ENCODE assay signal across 14 cellular contexts in the genomic region with DNA sequence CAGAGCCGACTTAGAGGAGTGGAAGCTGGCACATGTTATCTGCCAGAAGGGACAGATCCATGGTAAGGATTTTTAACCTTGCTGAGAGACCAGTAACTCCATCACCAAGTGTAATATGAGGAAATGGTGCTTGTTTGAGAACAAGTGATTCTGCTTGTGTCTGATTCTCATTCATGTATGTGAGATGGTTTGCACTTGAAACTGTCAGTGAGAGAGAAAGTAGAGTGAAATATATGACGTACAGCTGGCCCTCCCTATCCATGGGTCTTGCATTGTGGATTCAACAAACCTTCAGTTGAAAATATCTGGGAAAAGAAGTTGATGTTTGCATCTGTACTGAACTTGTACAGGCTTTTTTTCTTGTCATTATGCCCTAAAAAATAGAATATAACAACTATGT. TPM values are rescaled to one million over a fixed set of nuclear protein-coding genes. Genes with fewer than 3 reads are reported as not detected.
DNase-seq lines count a peak whose midpoint lies in the region; ATAC-seq and TF ChIP-seq lines count a peak whose summit lies in the region.
"Had no signal": no experiment of that assay in that cellular context is flagged by ENCODE, and none has a peak within 500 bp of the region (broad histone marks: within the 10 kb centered on the region; RNA-seq: fewer than 3 reads in every experiment).

No MANE protein-coding gene starts in this region.

- intact Hi-C loops in activated B cell treated with CpG ODN at 0.5 μM for 24 hours (cut with micrococcal nuclease), result loop anchor here (5.0 kb wide), 1 partner anchor 61 kb away; the partner anchor contains the start of gene ZNF382

- H3K36me3 ChIP-seq in subcutaneous abdominal adipose tissue (ENCODE audit: control insufficient read depth in 5 of 5, insufficient read depth in 5 of 5, low read length in 5 of 5) (peaks cover 12 to 20% (median 13%) of the 10 kb centered on the region in 5 donors), gastroesophageal sphincter (peaks cover 0 to 44% of the 10 kb centered on the region in 2 donors)
- H3K36me3 ChIP-seq: uterus had no signal

- H3K9me3 ChIP-seq in subcutaneous abdominal adipose tissue (ENCODE audit: control insufficient read depth in 5 of 5, low read length in 5 of 5) (peaks cover 17 to 56% (median 47%) of the 10 kb centered on the region in 5 donors), gastroesophageal sphincter (peaks cover 0 to 46% (median 0%) of the 10 kb centered on the region in 3 donors)

- peaks cover 6% of the 10 kb centered on the region for H3K27me3 Mint-ChIP-seq in activated naive CD4-positive, alpha-beta T cell treated with anti-CD3 and anti-CD28 coated beads, Interleukin-2, amount 10 ng/mL, durations not matched to agents 7 days and 5 days
- H3K27me3 Mint-ChIP-seq in activated B cell treated with CpG ODN at 0.5 μM for 24 hours, result no peaks in the 10 kb centered on the region
- peaks cover 17% of the 10 kb centered on the region for H3K27me3 Mint-ChIP-seq in glutamatergic neuron (ENCODE audit: unreplicated experiment)

- DNase-seq in activated naive CD4-positive, alpha-beta T cell treated with anti-CD3 and anti-CD28 coated beads, Interleukin-2, amount 10 ng/mL, durations not matched to agents 7 days and 5 days, result no peak
- DNase-seq in activated naive CD4-positive, alpha-beta T cell treated with anti-CD3 and anti-CD28 coated beads, Interleukin-2, amount 50 U/mL, for 72 hours (ENCODE audit: low spot score in 2 of 2), result no peak
- DNase-seq in activated B cell treated with CpG ODN at 0.5 μM for 24 hours (no peak), glutamatergic neuron (no peak)
- DNase-seq: activated gamma-delta T cell; NK-92 treated with Interleukin-12 subunit alpha and Interleukin-12 subunit beta, amount 100 ng/mL, for 24 hours; SJCRH30; stimulated activated CD8-positive, alpha-beta memory T cell treated with anti-CD3 and anti-CD28 coated beads, Interleukin-4, amount 100 ng/mL, for 48 hours; uterus had no signal

- ATAC-seq in activated naive CD4-positive, alpha-beta T cell treated with anti-CD3 and anti-CD28 coated beads, Interleukin-2, amount 50 U/mL, for 72 hours, result no peak
- ATAC-seq in activated B cell treated with CpG ODN at 0.5 μM for 24 hours (ENCODE audit: low read depth) (no peak), gastroesophageal sphincter (no peak), HG03039 (IDR thresholded peaks at IDR 0.05; ENCODE audit: unreplicated experiment) (no peak), GM21423 (IDR thresholded peaks at IDR 0.05; ENCODE audit: unreplicated experiment) (no peak)

- peaks cover 0 to 16% (median 11%) of the 10 kb centered on the region in 5 donors for H3K4me1 ChIP-seq in subcutaneous abdominal adipose tissue (ENCODE audit: control insufficient read depth in 5 of 5, insufficient read depth in 5 of 5, low read length in 5 of 5)
- peaks cover 0 to 26% (median 4%) of the 10 kb centered on the region in 3 donors for H3K4me1 ChIP-seq in gastroesophageal sphincter
- H3K4me1 ChIP-seq: SJCRH30, uterus had no signal

- peaks cover 58% of the 10 kb centered on the region for H3K9me3 Mint-ChIP-seq in activated naive CD4-positive, alpha-beta T cell treated with anti-CD3 and anti-CD28 coated beads, Interleukin-2, amount 10 ng/mL, durations not matched to agents 7 days and 5 days
- H3K9me3 Mint-ChIP-seq in activated naive CD4-positive, alpha-beta T cell treated with anti-CD3 and anti-CD28 coated beads, Interleukin-2, amount 50 U/mL, for 72 hours, result peaks cover 27 to 28% of the 10 kb centered on the region in 2 donors
- H3K9me3 Mint-ChIP-seq in activated B cell treated with CpG ODN at 0.5 μM for 24 hours, result peaks cover 10% of the 10 kb centered on the region
- H3K9me3 Mint-ChIP-seq in glutamatergic neuron (ENCODE audit: unreplicated experiment), result peaks cover 17% of the 10 kb centered on the region

- TF ChIP-seq EP300 in gastroesophageal sphincter (IDR thresholded peaks at IDR 0.05), result no peak

- no peak overlapping the region for H3K27ac Mint-ChIP-seq in activated naive CD4-positive, alpha-beta T cell treated with anti-CD3 and anti-CD28 coated beads, Interleukin-2, amount 10 ng/mL, durations not matched to agents 7 days and 5 days
- H3K27ac Mint-ChIP-seq in activated naive CD4-positive, alpha-beta T cell treated with anti-CD3 and anti-CD28 coated beads, Interleukin-2, amount 50 U/mL, for 72 hours, result peak overlapping the region in 1 of 2 donors; percentile 3
- H3K27ac Mint-ChIP-seq in activated B cell treated with CpG ODN at 0.5 μM for 24 hours (no peak overlapping the region), glutamatergic neuron (ENCODE audit: unreplicated experiment) (peak overlapping the region; percentile 5)

- TF ChIP-seq CTCF in activated B cell treated with CpG ODN at 0.5 μM for 24 hours (IDR thresholded peaks at IDR 0.05) (no peak), glutamatergic neuron (IDR thresholded peaks at IDR 0.05; ENCODE audit: partially characterized antibody, unreplicated experiment) (no peak), gastroesophageal sphincter (IDR thresholded peaks at IDR 0.05) (no peak)

- H3K27me3 ChIP-seq in subcutaneous abdominal adipose tissue (ENCODE audit: control insufficient read depth in 5 of 5, insufficient read depth in 4 of 5, low read length in 5 of 5), result no peaks in the 10 kb centered on the region
- H3K27me3 ChIP-seq in gastroesophageal sphincter, result no peaks in the 10 kb centered on the region
- H3K27me3 ChIP-seq: SJCRH30, uterus had no signal

- H3K4me3 Mint-ChIP-seq in activated naive CD4-positive, alpha-beta T cell treated with anti-CD3 and anti-CD28 coated beads, Interleukin-2, amount 10 ng/mL, durations not matched to agents 7 days and 5 days, result peak overlapping the region; percentile 35
- H3K4me3 Mint-ChIP-seq in activated B cell treated with CpG ODN at 0.5 μM for 24 hours, result peak overlapping the region; percentile 45
- H3K4me3 Mint-ChIP-seq in glutamatergic neuron (ENCODE audit: unreplicated experiment), result peak overlapping the region; percentile 34

- no peak for TF ChIP-seq POLR2A in gastroesophageal sphincter (IDR thresholded peaks at IDR 0.05)

- peaks cover 25% of the 10 kb centered on the region for H3K4me1 Mint-ChIP-seq in activated naive CD4-positive, alpha-beta T cell treated with anti-CD3 and anti-CD28 coated beads, Interleukin-2, amount 10 ng/mL, durations not matched to agents 7 days and 5 days
- peaks cover 31% of the 10 kb centered on the region for H3K4me1 Mint-ChIP-seq in activated B cell treated with CpG ODN at 0.5 μM for 24 hours
- peaks cover 4% of the 10 kb centered on the region for H3K4me1 Mint-ChIP-seq in glutamatergic neuron (ENCODE audit: low read depth, unreplicated experiment)

- POLR2A ChIA-PET in activated B cell treated with CpG ODN at 0.5 μM for 24 hours (lab: Charles Lee), result no interaction called here

- 71 to 81% methylated on average over 1 to 2 of the region's 2 CpGs for WGBS in gastroesophageal sphincter (ENCODE audit: low coverage in 1 of 2), 2 donors

- H3K27ac ChIP-seq in subcutaneous abdominal adipose tissue (ENCODE audit: low read depth, low read length) (no peak overlapping the region), gastroesophageal sphincter (no peak overlapping the region)
- H3K27ac ChIP-seq: HL-60, SJCRH30, uterus had no signal

- CTCF ChIA-PET in activated naive CD4-positive, alpha-beta T cell treated with anti-CD3 and anti-CD28 coated beads, Interleukin-2, amount 10 ng/mL, durations not matched to agents 7 days and 5 days (lab: Charles Lee), result no interaction called here
- CTCF ChIA-PET in activated B cell treated with CpG ODN at 0.5 μM for 24 hours (lab: Charles Lee), result no interaction called here

- H3K36me3 Mint-ChIP-seq in activated naive CD4-positive, alpha-beta T cell treated with anti-CD3 and anti-CD28 coated beads, Interleukin-2, amount 10 ng/mL, durations not matched to agents 7 days and 5 days, result peaks cover 57% of the 10 kb centered on the region
- peaks cover 73 to 75% of the 10 kb centered on the region in 2 donors for H3K36me3 Mint-ChIP-seq in activated naive CD4-positive, alpha-beta T cell treated with anti-CD3 and anti-CD28 coated beads, Interleukin-2, amount 50 U/mL, for 72 hours
- H3K36me3 Mint-ChIP-seq in activated B cell treated with CpG ODN at 0.5 μM for 24 hours (ENCODE audit: low read depth), result peaks cover 55% of the 10 kb centered on the region
- peaks cover 48% of the 10 kb centered on the region for H3K36me3 Mint-ChIP-seq in glutamatergic neuron (ENCODE audit: unreplicated experiment)

- H3K4me3 ChIP-seq in subcutaneous abdominal adipose tissue (ENCODE audit: low read depth in 1 of 5, low read length in 5 of 5) (peak overlapping the region in 4 of 5 donors; percentile 1 to 40 (median 34)), gastroesophageal sphincter (no peak overlapping the region)
- H3K4me3 ChIP-seq: SJCRH30, uterus had no signal

- no peak overlapping the region for H3K9ac ChIP-seq in subcutaneous abdominal adipose tissue (ENCODE audit: low read length in 5 of 5)

RNA-seq across cellular contexts. Expression of gene ZNF461, which starts 2.0 kb away (rescaled TPM):
- total RNA-seq in activated naive CD4-positive, alpha-beta T cell treated with anti-CD3 and anti-CD28 coated beads, Interleukin-2, amount 50 U/mL, for 72 hours, result 1 to 10 TPM; 3.2 to 4.8 TPM
- total RNA-seq in activated B cell treated with CpG ODN at 0.5 μM for 24 hours (14.8 and 16.2 TPM in 2 replicates), glutamatergic neuron (ENCODE audit: unreplicated experiment) (11.9 TPM), gastroesophageal sphincter (10 to 100 TPM in 3 of 4 donors, 1 to 10 TPM in 1; 8.5 to 27.7 (median 17.1) TPM)

RNA-seq across cellular contexts. Expression of gene ZNF567, which starts 18.8 kb away (rescaled TPM):
- total RNA-seq in activated naive CD4-positive, alpha-beta T cell treated with anti-CD3 and anti-CD28 coated beads, Interleukin-2, amount 50 U/mL, for 72 hours, result 1 to 10 TPM; 5.4 to 7.4 TPM
- total RNA-seq in activated B cell treated with CpG ODN at 0.5 μM for 24 hours (13.3 and 15.0 TPM in 2 replicates), glutamatergic neuron (ENCODE audit: unreplicated experiment) (5.8 TPM), gastroesophageal sphincter (1 to 10 TPM; 6.2 to 9.6 (median 7.9) TPM)

Comparison
In these comparisons a context has a peak if more than half of its experiments do, and no peak if none do; other contexts are left out.
1. H3K4me3 ChIP-seq: peak in subcutaneous abdominal adipose tissue (4 of 5); none in gastroesophageal sphincter (0 of 2).
2. Peak in every context shown above with its lines, with median percentiles within 50 percentile points of each other: H3K4me3 Mint-ChIP-seq.